Comparison of ENCODE assay signal across 17 cellular contexts in genomic region chr21:41242238-41242829, GRCh38.
DNase-seq lines count a peak whose midpoint lies in the region; ATAC-seq and TF ChIP-seq lines count a peak whose summit lies in the region.
"Had no signal": no experiment of that assay in that cellular context is flagged by ENCODE, and none has a peak within 500 bp of the region (broad histone marks: within the 10 kb centered on the region; RNA-seq: fewer than 3 reads in every experiment).

No MANE protein-coding gene starts in this region.

- TF ChIP-seq EP300 in ovary (IDR thresholded peaks at IDR 0.05) = no peak

- H3K4me1 ChIP-seq in GM23338 (ENCODE audit: insufficient read depth) (peaks cover 6% of the 10 kb centered on the region; the same call in 1 of the 2 replicates), body of pancreas (peaks cover 8% of the 10 kb centered on the region), ovary (ENCODE audit: insufficient read depth) (no peaks in the 10 kb centered on the region)
- H3K4me1 ChIP-seq: BLaER1 treated with 17β-estradiol and CSF1 and Interleukin-3, amounts not matched to agents 10 nM and 100 nM; HAP-1 had no signal

- H3F3A ChIP-seq in GM23338 (replicated peaks; ENCODE audit: low read depth) = no peaks in the 10 kb centered on the region

- no peak overlapping the region for H3K27ac ChIP-seq in GM23338 (ENCODE audit: low read depth)
- H3K27ac ChIP-seq in body of pancreas = no peak overlapping the region
- no peak overlapping the region for H3K27ac ChIP-seq in brain microvascular endothelial cell
- no peak overlapping the region for H3K27ac ChIP-seq in ovary
- H3K27ac ChIP-seq: 22Rv1; BLaER1 treated with 17β-estradiol and CSF1 and Interleukin-3, amounts not matched to agents 10 nM and 100 nM had no signal

- intact Hi-C loops in left colon (cut with DNase I, micrococcal nuclease) = no loop called here
- intact Hi-C loops in body of pancreas (cut with DNase I) = no loop called here
- intact Hi-C loops in ovary (cut with DNase I) = loop anchor here in 1 of 4 donors (10.0 kb wide), 1 partner anchor 58 kb away; no protein-coding TSS in a partner anchor

- no peaks in the 10 kb centered on the region; the same call in 1 of the 2 replicates for H4K20me1 ChIP-seq in GM23338 (replicated peaks; ENCODE audit: insufficient read depth)
- H4K20me1 ChIP-seq: BLaER1 treated with 17β-estradiol and CSF1 and Interleukin-3, amounts not matched to agents 10 nM and 100 nM had no signal

- no peaks in the 10 kb centered on the region for H3K9me3 ChIP-seq in body of pancreas
- H3K9me3 ChIP-seq in ovary = no peaks in the 10 kb centered on the region
- H3K9me3 ChIP-seq: BLaER1 treated with 17β-estradiol and CSF1 and Interleukin-3, amounts not matched to agents 10 nM and 100 nM; HAP-1 had no signal

- H3K4me1 Mint-ChIP-seq in GM23338 (peaks cover 25% of the 10 kb centered on the region), nephron progenitor cell (peaks cover 30% of the 10 kb centered on the region)
- H3K4me1 Mint-ChIP-seq: CD4-positive, CD25-positive, alpha-beta regulatory T cell had no signal

- peaks cover 3% of the 10 kb centered on the region; the same call in 2 of the 3 replicates for H3K36me3 Mint-ChIP-seq in GM23338 (ENCODE audit: low read depth)
- H3K36me3 Mint-ChIP-seq in nephron progenitor cell (ENCODE audit: low read depth) = peaks cover 40% of the 10 kb centered on the region
- H3K36me3 Mint-ChIP-seq: CD4-positive, CD25-positive, alpha-beta regulatory T cell had no signal

- no peak overlapping the region for H3K4me3 ChIP-seq in GM23338
- no peak overlapping the region for H3K4me3 ChIP-seq in body of pancreas
- H3K4me3 ChIP-seq in brain microvascular endothelial cell (ENCODE audit: low read depth, low read length) = no peak overlapping the region
- H3K4me3 ChIP-seq in ovary = no peak overlapping the region
- H3K4me3 ChIP-seq: BLaER1 treated with 17β-estradiol and CSF1 and Interleukin-3, amounts not matched to agents 10 nM and 100 nM; GM12878; HAP-1 had no signal

- H3K27ac Mint-ChIP-seq in GM23338 (no peak overlapping the region), nephron progenitor cell (peak overlapping the region; percentile 79)
- H3K27ac Mint-ChIP-seq: CD4-positive, CD25-positive, alpha-beta regulatory T cell; HFFc6 had no signal

- 0 out of 2 replicates have a peak, but pooled peaks cover 3% of the 10 kb centered on the region for H3K36me3 ChIP-seq in GM23338 (ENCODE audit: insufficient read depth)
- H3K36me3 ChIP-seq in body of pancreas (replicated peaks in 1 of 2; ENCODE audit: insufficient read depth in 1 of 2, low read depth in 2 of 2) = peaks cover 0 to 2% of the 10 kb centered on the region in 2 donors
- H3K36me3 ChIP-seq in brain microvascular endothelial cell (replicated peaks) = no peaks in the 10 kb centered on the region
- H3K36me3 ChIP-seq in ovary = no peaks in the 10 kb centered on the region
- H3K36me3 ChIP-seq: BLaER1 treated with 17β-estradiol and CSF1 and Interleukin-3, amounts not matched to agents 10 nM and 100 nM; HAP-1 had no signal

- in situ Hi-C loops in brain microvascular endothelial cell (cut with HindIII; ENCODE audit: low pct_ligation_motif_present, low sequenced_read_pairs) = no loop called here

- H3K4me3 Mint-ChIP-seq in GM23338 = no peak overlapping the region
- no peak overlapping the region for H3K4me3 Mint-ChIP-seq in nephron progenitor cell
- H3K4me3 Mint-ChIP-seq: CD4-positive, CD25-positive, alpha-beta regulatory T cell; HFFc6 had no signal

- H3K27me3 ChIP-seq in GM23338 (ENCODE audit: insufficient read depth) (no peaks in the 10 kb centered on the region), body of pancreas (no peaks in the 10 kb centered on the region), brain microvascular endothelial cell (replicated peaks) (no peaks in the 10 kb centered on the region), ovary (no peaks in the 10 kb centered on the region)
- H3K27me3 ChIP-seq: BLaER1 treated with 17β-estradiol and CSF1 and Interleukin-3, amounts not matched to agents 10 nM and 100 nM had no signal

- ATAC-seq in GM23338 = peak; percentile 61; the same call in 2 of the 3 replicates
- ATAC-seq in left colon = peak; percentile 87
- ATAC-seq in omental fat pad (ENCODE audit: low FRiP score) = no peak
- ATAC-seq in body of pancreas = no peak
- ATAC-seq: GM12878, HepG2 had no signal

- 82 to 87% methylated on average over 8 of the region's 8 CpGs for WGBS in body of pancreas, 2 donors
- WGBS in ovary, 3 donors = 63 to 68% (median 65%) methylated on average over 6 to 8 of the region's 8 CpGs

- no peaks in the 10 kb centered on the region for H3K79me2 ChIP-seq in GM23338 (replicated peaks; ENCODE audit: insufficient read depth)

- TF ChIP-seq CTCF in GM23338 (conservative IDR thresholded peaks at IDR 0.05; ENCODE audit: low read depth in 2 of 2) = no peak
- TF ChIP-seq CTCF in nephron progenitor cell (IDR thresholded peaks at IDR 0.05) = no peak
- no peak for TF ChIP-seq CTCF in omental fat pad (IDR thresholded peaks at IDR 0.05)
- TF ChIP-seq CTCF in body of pancreas (IDR thresholded peaks at IDR 0.05) = no peak
- TF ChIP-seq CTCF in brain microvascular endothelial cell (IDR thresholded peaks at IDR 0.05; ENCODE audit: low read depth, low read length, missing control alignments) = no peak
- no peak for TF ChIP-seq CTCF in ovary (IDR thresholded peaks at IDR 0.05)

- DNase-seq in GM23338 (ENCODE audit: low spot score) = no peak
- peak; percentile 5 for DNase-seq in SHP77 treated with DMSO at 0.1 percent for 48 hours (lab: John Stamatoyannopoulos, UW)
- DNase-seq in left colon = no peak
- DNase-seq in nephron progenitor cell = no peak
- DNase-seq in omental fat pad (ENCODE audit: low spot score) = no peak
- DNase-seq in body of pancreas = no peak
- DNase-seq in brain microvascular endothelial cell = no peak
- DNase-seq in ovary = no peak
- DNase-seq: CD4-positive, CD25-positive, alpha-beta regulatory T cell; DMS53; GOT3; HFFc6 had no signal

- no peak for TF ChIP-seq POLR2A in body of pancreas (IDR thresholded peaks at IDR 0.05)
- no peak for TF ChIP-seq POLR2A in ovary (IDR thresholded peaks at IDR 0.05)

- H3K27me3 Mint-ChIP-seq in GM23338 (ENCODE audit: insufficient read depth, low read depth, poor library complexity) = peaks cover 8% of the 10 kb centered on the region
- H3K27me3 Mint-ChIP-seq in nephron progenitor cell (ENCODE audit: low read depth, poor library complexity) = peaks cover 4% of the 10 kb centered on the region

- H3K9me2 ChIP-seq in GM23338 (ENCODE audit: insufficient read depth) = no peaks in the 10 kb centered on the region

- H3K9me3 Mint-ChIP-seq in GM23338 (no peaks in the 10 kb centered on the region; the same call in 1 of the 3 replicates), nephron progenitor cell (peaks cover 3% of the 10 kb centered on the region)

- H2AFZ ChIP-seq in GM23338 = no peak overlapping the region

- no peak overlapping the region for H3K4me2 ChIP-seq in GM23338
- H3K4me2 ChIP-seq: BLaER1 treated with 17β-estradiol and CSF1 and Interleukin-3, amounts not matched to agents 10 nM and 100 nM had no signal

TF ChIP-seq in GM23338, 12 proteins besides CTCF, POLR2A, EP300 and RAD21 (continues in another document):
- no peak for TF ChIP-seq POLR2AphosphoS5 (IDR thresholded peaks at IDR 0.05; ENCODE audit: low read depth)
- TF ChIP-seq, protein P1, sequence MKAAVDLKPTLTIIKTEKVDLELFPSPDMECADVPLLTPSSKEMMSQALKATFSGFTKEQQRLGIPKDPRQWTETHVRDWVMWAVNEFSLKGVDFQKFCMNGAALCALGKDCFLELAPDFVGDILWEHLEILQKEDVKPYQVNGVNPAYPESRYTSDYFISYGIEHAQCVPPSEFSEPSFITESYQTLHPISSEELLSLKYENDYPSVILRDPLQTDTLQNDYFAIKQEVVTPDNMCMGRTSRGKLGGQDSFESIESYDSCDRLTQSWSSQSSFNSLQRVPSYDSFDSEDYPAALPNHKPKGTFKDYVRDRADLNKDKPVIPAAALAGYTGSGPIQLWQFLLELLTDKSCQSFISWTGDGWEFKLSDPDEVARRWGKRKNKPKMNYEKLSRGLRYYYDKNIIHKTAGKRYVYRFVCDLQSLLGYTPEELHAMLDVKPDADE (IDR thresholded peaks at IDR 0.05) = no peak

Comparison
In these comparisons a context has a peak if more than half of its experiments do, and no peak if none do; other contexts are left out.
1. ATAC-seq: peak in GM23338 (single experiment) and left colon (single experiment); none in omental fat pad (single experiment) and body of pancreas (single experiment).